Comparison of ENCODE assay signal across 19 cellular contexts in the genomic region with DNA sequence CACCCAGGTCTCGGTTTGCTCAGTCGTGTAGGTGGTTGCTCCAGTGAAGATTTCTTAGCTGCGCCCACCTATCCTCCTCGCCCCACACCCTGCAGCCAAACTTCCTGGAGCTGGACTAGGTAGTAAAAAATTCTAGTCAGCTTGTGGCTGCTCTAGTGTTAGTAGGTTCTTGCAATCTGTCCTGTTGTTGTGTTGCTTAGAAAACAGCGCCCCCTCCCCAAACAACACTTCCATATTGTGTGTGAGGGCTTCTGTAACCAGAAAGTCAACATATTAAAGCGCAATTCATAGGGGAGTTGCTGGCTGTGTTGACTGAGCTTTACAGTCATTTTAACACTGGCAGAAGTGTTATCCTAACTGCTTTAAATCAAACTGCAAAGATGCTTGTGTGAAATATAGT.
DNase-seq lines count a peak whose midpoint lies in the region; ATAC-seq and TF ChIP-seq lines count a peak whose summit lies in the region.
"Had no signal": no experiment of that assay in that cellular context is flagged by ENCODE, and none has a peak within 500 bp of the region (broad histone marks: within the 10 kb centered on the region; RNA-seq: fewer than 3 reads in every experiment).

No MANE protein-coding gene starts in this region.

- ATAC-seq in central memory CD8-positive, alpha-beta T cell (replicated peaks; ENCODE audit: extremely low read depth, poor library complexity, severe bottlenecking): no peak
- ATAC-seq in GM21576 (IDR thresholded peaks at IDR 0.05; ENCODE audit: unreplicated experiment): no peak

- H3K4me3 ChIP-seq in NB4 (ENCODE audit: low read depth, low read length): no peak overlapping the region
- H3K4me3 ChIP-seq in trophoblast cell (ENCODE audit: low read depth, low read length): no peak overlapping the region
- H3K4me3 ChIP-seq: GM12878, PC-9, SJCRH30 had no signal

- no peak for TF ChIP-seq POLR2A in NB4 (IDR thresholded peaks at IDR 0.05; ENCODE audit: extremely low read depth, insufficient read length)

- CTCF ChIA-PET in RWPE1 (lab: Yijun Ruan, JAX): no interaction called here

- no peak overlapping the region for H3K18ac ChIP-seq in trophoblast cell (ENCODE audit: low read length)

- H2AK5ac ChIP-seq in trophoblast cell (ENCODE audit: low read length): no peak overlapping the region

- TF ChIP-seq CTCF in NB4 (IDR thresholded peaks at IDR 0.05; ENCODE audit: low read depth, low read length) (no peak), RWPE1 (conservative IDR thresholded peaks at IDR 0.05; ENCODE audit: low read depth) (no peak)

- H2AFZ ChIP-seq in trophoblast cell (ENCODE audit: insufficient read depth, low read length, poor library complexity): no peak overlapping the region
- H2AFZ ChIP-seq: PC-9 had no signal

- WGBS in trophoblast cell (ENCODE audit: extremely low coverage, insufficient coverage, insufficient read length): no CpG with 5 or more reads among the region's 6 CpGs

- H3K9ac ChIP-seq in trophoblast cell (ENCODE audit: low read length): no peak overlapping the region

- DNase-seq in activated naive CD4-positive, alpha-beta T cell treated with Interleukin-2 at 50 U/mL for 16 hours: no peak
- peak; percentile 16 for DNase-seq in NB4 (ENCODE audit: low read depth)
- no peak for DNase-seq in central memory CD8-positive, alpha-beta T cell (ENCODE audit: low spot score in 2 of 2)
- no peak for DNase-seq in trophoblast cell
- no peak for DNase-seq in RWPE1 (ENCODE audit: low spot score)
- DNase-seq in stimulated activated naive CD4-positive, alpha-beta T cell (lab: John Stamatoyannopoulos, UW): no peak
- DNase-seq: AML-193, EL, NCI-H1694 treated with DMSO at 0.1 percent for 48 hours, NCI-H2107, NCI-H510A treated with DMSO at 0.1 percent for 48 hours, NCI-H774, PC-9, SJCRH30 had no signal

- H3K9me3 Mint-ChIP-seq in activated naive CD4-positive, alpha-beta T cell treated with anti-CD3 and anti-CD28 coated beads, Interleukin-2, amount 50 U/mL, for 24 hours: no peaks in the 10 kb centered on the region
- H3K9me3 Mint-ChIP-seq in central memory CD8-positive, alpha-beta T cell: no peaks in the 10 kb centered on the region
- H3K9me3 Mint-ChIP-seq: CD14-positive monocyte had no signal

- POLR2A ChIA-PET in RWPE1 (lab: Yijun Ruan, JAX; ENCODE audit: low non-redundant PET): no interaction called here

- H2BK120ac ChIP-seq in trophoblast cell (ENCODE audit: insufficient read depth, low read length, poor library complexity): no peak overlapping the region

- no peak overlapping the region for H3K4me3 Mint-ChIP-seq in activated naive CD4-positive, alpha-beta T cell treated with anti-CD3 and anti-CD28 coated beads, Interleukin-2, amount 50 U/mL, for 24 hours
- no peak overlapping the region for H3K4me3 Mint-ChIP-seq in central memory CD8-positive, alpha-beta T cell
- H3K4me3 Mint-ChIP-seq: CD14-positive monocyte had no signal

- peaks cover 72% of the 10 kb centered on the region for H3K4me1 Mint-ChIP-seq in activated naive CD4-positive, alpha-beta T cell treated with anti-CD3 and anti-CD28 coated beads, Interleukin-2, amount 50 U/mL, for 24 hours
- peaks cover 72% of the 10 kb centered on the region for H3K4me1 Mint-ChIP-seq in central memory CD8-positive, alpha-beta T cell

- H3K36me3 ChIP-seq in trophoblast cell (ENCODE audit: control insufficient read depth in 1 of 2, insufficient read depth in 2 of 2, low read length in 2 of 2): peaks cover 2 to 3% of the 10 kb centered on the region in 2 experiments
- H3K36me3 ChIP-seq: SJCRH30 had no signal

- H3K14ac ChIP-seq in trophoblast cell (ENCODE audit: low read length): no peak overlapping the region

- H4K12ac ChIP-seq in trophoblast cell (ENCODE audit: low read depth, low read length): no peak overlapping the region

- peak overlapping the region; percentile 49 for H3K4ac ChIP-seq in trophoblast cell (ENCODE audit: low read depth, low read length)

- H3K9me3 ChIP-seq in trophoblast cell (ENCODE audit: insufficient read depth, low read depth, low read length): no peaks in the 10 kb centered on the region

- H2BK5ac ChIP-seq in trophoblast cell (ENCODE audit: low read depth, low read length, poor library complexity): no peak overlapping the region

- peak overlapping the region; percentile 9 for H3K27ac Mint-ChIP-seq in activated naive CD4-positive, alpha-beta T cell treated with anti-CD3 and anti-CD28 coated beads, Interleukin-2, amount 50 U/mL, for 24 hours
- peak overlapping the region; percentile 17 for H3K27ac Mint-ChIP-seq in central memory CD8-positive, alpha-beta T cell (ENCODE audit: low read depth)

- H3K27me3 ChIP-seq in trophoblast cell (ENCODE audit: insufficient read depth, low read length): no peaks in the 10 kb centered on the region
- H3K27me3 ChIP-seq: SJCRH30 had no signal

- no peaks in the 10 kb centered on the region for H3K79me1 ChIP-seq in trophoblast cell (ENCODE audit: low read length)

- no peak overlapping the region for H4K8ac ChIP-seq in trophoblast cell (ENCODE audit: low read depth, low read length)

- H3K36me3 Mint-ChIP-seq in activated naive CD4-positive, alpha-beta T cell treated with anti-CD3 and anti-CD28 coated beads, Interleukin-2, amount 50 U/mL, for 24 hours: peaks cover 10% of the 10 kb centered on the region
- H3K36me3 Mint-ChIP-seq in central memory CD8-positive, alpha-beta T cell (ENCODE audit: insufficient read depth): peaks cover 2% of the 10 kb centered on the region

- H3K79me2 ChIP-seq in trophoblast cell (ENCODE audit: control insufficient read depth, insufficient read depth, low read length, poor library complexity): peaks cover 3% of the 10 kb centered on the region

- peaks cover 0 to 3% of the 10 kb centered on the region in 2 experiments for H3K4me1 ChIP-seq in trophoblast cell (ENCODE audit: control insufficient read depth in 1 of 2, insufficient read depth in 2 of 2, low read length in 2 of 2)
- H3K4me1 ChIP-seq: SJCRH30 had no signal

- no peaks in the 10 kb centered on the region for H3K27me3 Mint-ChIP-seq in activated naive CD4-positive, alpha-beta T cell treated with anti-CD3 and anti-CD28 coated beads, Interleukin-2, amount 50 U/mL, for 24 hours
- no peaks in the 10 kb centered on the region for H3K27me3 Mint-ChIP-seq in central memory CD8-positive, alpha-beta T cell

- H2BK12ac ChIP-seq in trophoblast cell (ENCODE audit: low read length): no peak overlapping the region

- H4K91ac ChIP-seq in trophoblast cell (ENCODE audit: low read depth, low read length): no peak overlapping the region

- no peak overlapping the region for H3K23ac ChIP-seq in trophoblast cell (ENCODE audit: low read length)

- no peak overlapping the region for H3K27ac ChIP-seq in trophoblast cell (ENCODE audit: low read depth, low read length)
- H3K27ac ChIP-seq in RWPE1: no peak overlapping the region
- H3K27ac ChIP-seq: 22Rv1, PC-9, SJCRH30 had no signal

- H3K4me2 ChIP-seq in trophoblast cell (ENCODE audit: low read length): no peak overlapping the region
- H3K4me2 ChIP-seq: PC-9 had no signal
